1 cellular context compared by ENCODE assay signal in the genomic region with DNA sequence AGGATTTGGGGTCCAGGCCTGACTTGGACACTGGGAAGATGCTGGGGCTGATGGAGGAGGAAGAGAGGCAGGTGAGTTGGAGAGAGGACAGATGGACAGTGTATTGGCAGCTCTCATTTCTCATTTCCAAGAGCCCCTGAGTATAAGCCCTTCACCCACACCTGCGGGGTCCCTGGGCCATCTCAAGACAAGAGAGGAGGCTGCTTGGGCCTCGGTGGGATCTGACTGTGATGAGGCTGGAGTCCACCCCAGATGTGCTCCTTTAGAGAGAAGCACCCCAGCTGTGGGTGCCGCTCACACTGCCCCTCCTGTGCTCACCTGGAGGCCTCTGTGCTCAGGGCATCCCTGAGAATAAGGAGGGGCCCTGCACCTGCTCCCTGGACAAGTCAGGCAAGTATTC.
TF ChIP-seq lines count a peak whose summit lies in the region.

No MANE protein-coding gene starts in this region.

TF ChIP-seq in GM12891, 5 proteins besides CTCF, POLR2A, EP300 and RAD21:
- TF ChIP-seq PAX5 (IDR thresholded peaks at IDR 0.05; ENCODE audit: insufficient read depth, low read length, severe bottlenecking) (no peak), TAF1 (IDR thresholded peaks at IDR 0.05; ENCODE audit: low read depth, low read length) (no peak), POLR2AphosphoS5 (IDR thresholded peaks at IDR 0.05; ENCODE audit: low read depth, low read length) (no peak), POU2F2 (IDR thresholded peaks at IDR 0.05; ENCODE audit: low read depth, low read length) (no peak), SPI1 (IDR thresholded peaks at IDR 0.05; ENCODE audit: low read depth, low read length) (no peak)
